Comparison of ENCODE assay signal across 29 cellular contexts in the genomic region with DNA sequence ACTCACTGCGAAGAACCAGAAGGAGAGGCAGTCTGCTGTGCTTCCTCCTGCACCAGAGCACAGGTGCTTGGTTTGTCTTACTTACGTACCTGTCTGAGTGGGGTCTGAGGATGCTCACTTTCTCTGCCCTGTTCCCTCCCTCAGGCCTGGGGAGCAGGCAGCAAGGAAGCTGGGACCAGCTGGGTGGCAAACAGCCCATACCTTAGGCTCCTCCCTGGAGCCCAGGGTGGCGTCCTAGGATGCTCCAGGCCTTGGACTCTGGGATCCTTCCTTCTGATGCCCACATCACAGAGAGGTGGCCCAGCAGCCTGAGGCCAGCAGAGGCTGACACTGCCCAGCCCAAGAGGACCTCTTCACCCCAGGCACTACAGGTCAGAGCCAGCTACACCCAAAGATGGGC.
"Had no signal": no experiment of that assay in that cellular context is flagged by ENCODE, and none has a peak within 500 bp of the region (broad histone marks: within the 10 kb centered on the region; RNA-seq: fewer than 3 reads in every experiment).

No MANE protein-coding gene starts in this region.

- H3K36me3 ChIP-seq: ascending aorta, esophagus squamous epithelium, heart right ventricle, left lung, ovary, prostate gland, sigmoid colon, tibial artery had no signal

- H3K4me1 ChIP-seq: ascending aorta, esophagus squamous epithelium, heart right ventricle, left lung, prostate gland, sigmoid colon, tibial artery had no signal

- H3K4me3 ChIP-seq: ascending aorta, esophagus squamous epithelium, heart right ventricle, left lung, ovary, prostate gland, sigmoid colon, tibial artery had no signal

- H3K27ac ChIP-seq: ascending aorta, esophagus squamous epithelium, heart right ventricle, left lung, ovary, prostate gland, sigmoid colon, tibial artery had no signal

- H3K27me3 ChIP-seq: ascending aorta, ovary had no signal

- H3K9me3 ChIP-seq: ascending aorta, esophagus squamous epithelium, heart right ventricle, left lung, ovary, prostate gland, sigmoid colon, tibial artery had no signal

- DNase-seq: activated CD4-positive, alpha-beta T cell treated with anti-CD3 and anti-CD28 coated beads, Interleukin-2, amount 50 U/mL, for 1 hour; activated CD4-positive, CD25-positive, alpha-beta regulatory T cell treated with anti-CD3 and anti-CD28 coated beads, Interleukin-2, amount 50 U/mL, for 72 hours; activated CD8-positive, alpha-beta T cell treated with anti-CD3 and anti-CD28 coated beads for 36 hours; activated effector memory CD4-positive, alpha-beta T cell treated with Interleukin-2 at 50 U/mL for 16 hours; activated naive CD4-positive, alpha-beta T cell treated with Interleukin-2 at 50 U/mL for 16 hours; activated naive CD8-positive, alpha-beta T cell treated with anti-CD3 and anti-CD28 coated beads, Interleukin-2, amount 10 ng/mL, durations not matched to agents 7 days and 5 days; activated T-cell treated with anti-CD3 and anti-CD28 coated beads for 4 hours; activated T-cell treated with anti-CD3 and anti-CD28 coated beads, Interleukin-2, amount 50 U/mL, for 72 hours; esophagus squamous epithelium; foreskin melanocyte; heart right ventricle; kidney glomerular epithelial cell; naive thymus-derived CD4-positive, alpha-beta T cell; retina; sigmoid colon; small intestine; stimulated activated CD4-positive, alpha-beta T cell treated with anti-CD3 and anti-CD28 coated beads, Interleukin-1b, Interleukin-23, amount 100 ng/mL, for 48 hours; stimulated activated CD4-positive, alpha-beta T cell treated with anti-CD3 and anti-CD28 coated beads, Interleukin-4, amount 100 ng/mL, for 4 hours; stimulated activated CD8-positive, alpha-beta memory T cell treated with anti-CD3 and anti-CD28 coated beads, Interleukin-4, amount 100 ng/mL, for 48 hours; stimulated activated naive CD8-positive, alpha-beta T cell treated with anti-CD3 and anti-CD28 coated beads, Interleukin-15, amount 100 ng/mL, for 72 hours; substantia nigra; T-helper 17 cell; T1000 had no signal

- ATAC-seq: activated CD8-positive, alpha-beta T cell treated with anti-CD3 and anti-CD28 coated beads for 36 hours; activated T-cell treated with anti-CD3 and anti-CD28 coated beads, Interleukin-2, amount 50 U/mL, for 72 hours; heart right ventricle; left lung; naive thymus-derived CD4-positive, alpha-beta T cell; stimulated activated memory B cell treated with anti-CD40 and anti-IgM and Interleukin-4, amounts not matched to agents 10 μg/mL and 1 μg/mL and 100 μg/mL, for 72 hours; stimulated activated naive CD8-positive, alpha-beta T cell treated with anti-CD3 and anti-CD28 coated beads, Interleukin-15, amount 100 ng/mL, for 72 hours; T-helper 17 cell had no signal
